In genomic region chr12:120254809-120255208, GRCh38 we compare ENCODE assay signal across 11 cellular contexts. TPM values are rescaled to one million over a fixed set of nuclear protein-coding genes. Genes with fewer than 3 reads are reported as not detected.
A peak's percentile ranks its signal among the peaks of the same experiment; 100 is the strongest.
DNase-seq lines count a peak whose midpoint lies in the region; ATAC-seq and TF ChIP-seq lines count a peak whose summit lies in the region.
"Had no signal": no experiment of that assay in that cellular context is flagged by ENCODE, and none has a peak within 500 bp of the region (broad histone marks: within the 10 kb centered on the region; RNA-seq: fewer than 3 reads in every experiment).

No MANE protein-coding gene starts in this region.

- H3K27ac ChIP-seq in esophagus muscularis mucosa (replicated peaks in 1 of 4) (peak overlapping the region; percentile 90 to 97 (median 93)), rectal smooth muscle tissue (ENCODE audit: low read depth, low read length) (peak overlapping the region; percentile 30)

- 76% methylated on average over 7 of the region's 7 CpGs for WGBS in esophagus muscularis mucosa

- TF ChIP-seq CTCF in GM06990 (IDR thresholded peaks at IDR 0.05; ENCODE audit: insufficient read depth, low read length, poor library complexity, severe bottlenecking) (peak; percentile 10), esophagus muscularis mucosa (IDR thresholded peaks at IDR 0.05) (peak in 1 of 3 experiments; percentile 7)

- no peaks in the 10 kb centered on the region for H3K9me3 ChIP-seq in T-helper 17 cell (ENCODE audit: control insufficient read depth, low read length, poor library complexity, severe bottlenecking)
- no peaks in the 10 kb centered on the region for H3K9me3 ChIP-seq in esophagus muscularis mucosa
- H3K9me3 ChIP-seq: MG63 had no signal

- peak overlapping the region; percentile 53 for H3K4me3 Mint-ChIP-seq in T-helper 17 cell

- H3K9ac ChIP-seq in rectal smooth muscle tissue (ENCODE audit: low read length) = no peak overlapping the region

- ATAC-seq in T-helper 17 cell = no peak
- ATAC-seq in SK-N-SH treated with all-trans-retinoic acid at 6 μM for 48 hours = no peak
- no peak for ATAC-seq in HG03045 (IDR thresholded peaks at IDR 0.05; ENCODE audit: unreplicated experiment)

- H3K27me3 Mint-ChIP-seq in T-helper 17 cell = no peaks in the 10 kb centered on the region

- peak overlapping the region; percentile 97 for H3K27ac Mint-ChIP-seq in T-helper 17 cell

- no peak for DNase-seq in GM06990 (ENCODE audit: extremely low read depth, insufficient read length)
- DNase-seq in T-helper 17 cell = no peak
- DNase-seq in esophagus muscularis mucosa (ENCODE audit: extremely low spot score) = no peak
- no peak for DNase-seq in HuH-7.5 (ENCODE audit: low spot score)
- no peak for DNase-seq in COLO668 (lab: John Stamatoyannopoulos, UW; ENCODE audit: unreplicated experiment)
- DNase-seq: kidney glomerular epithelial cell, MG63, T-helper 9 cell had no signal

- TF ChIP-seq POLR2A in esophagus muscularis mucosa (IDR thresholded peaks at IDR 0.05; ENCODE audit: low read depth) = no peak

- H3K4me1 Mint-ChIP-seq in T-helper 17 cell = peaks cover 74% of the 10 kb centered on the region

- peaks cover 99 to 100% (median 100%) of the 10 kb centered on the region in 4 donors for H3K4me1 ChIP-seq in esophagus muscularis mucosa
- H3K4me1 ChIP-seq in rectal smooth muscle tissue (ENCODE audit: control insufficient read depth, insufficient read depth, low read length) = peaks cover 28% of the 10 kb centered on the region

- H3K36me3 Mint-ChIP-seq in T-helper 17 cell (ENCODE audit: low read depth) = peaks cover 12% of the 10 kb centered on the region

- no peak for TF ChIP-seq EP300 in esophagus muscularis mucosa (IDR thresholded peaks at IDR 0.05)

- H3K27me3 ChIP-seq in GM06990 (replicated peaks; ENCODE audit: control insufficient read depth, insufficient read depth, low read length) (no peaks in the 10 kb centered on the region), esophagus muscularis mucosa (no peaks in the 10 kb centered on the region), rectal smooth muscle tissue (ENCODE audit: control insufficient read depth, insufficient read depth, low read length) (no peaks in the 10 kb centered on the region)
- H3K27me3 ChIP-seq: MG63 had no signal

- intact Hi-C loops in esophagus muscularis mucosa (cut with DNase I) = no loop called here

- no peak overlapping the region for H3K4me3 ChIP-seq in GM06990 (replicated peaks; ENCODE audit: low read depth, low read length)
- no peak overlapping the region for H3K4me3 ChIP-seq in esophagus muscularis mucosa
- no peak overlapping the region for H3K4me3 ChIP-seq in rectal smooth muscle tissue (ENCODE audit: low read length)
- H3K4me3 ChIP-seq: MG63 had no signal

- H3K36me3 ChIP-seq in GM06990 (ENCODE audit: control insufficient read depth, insufficient read depth, low read length) (no peaks in the 10 kb centered on the region), esophagus muscularis mucosa (peaks cover 0 to 12% (median 5%) of the 10 kb centered on the region in 4 donors), rectal smooth muscle tissue (ENCODE audit: control insufficient read depth, insufficient read depth, low read length) (no peaks in the 10 kb centered on the region)

TF ChIP-seq in SK-N-SH treated with all-trans-retinoic acid at 6 μM for 48 hours, 23 proteins besides CTCF, POLR2A, EP300 and RAD21:
- no peak for TF ChIP-seq ZNF565 (CRISPR knock-in tag; conservative IDR thresholded peaks at IDR 0.05; ENCODE audit: low read depth)
- TF ChIP-seq TOX (CRISPR knock-in tag; IDR thresholded peaks at IDR 0.05; ENCODE audit: borderline replicate concordance) = no peak
- TF ChIP-seq ZFP3 (CRISPR knock-in tag; IDR thresholded peaks at IDR 0.05) = no peak
- TF ChIP-seq BACH2 (CRISPR knock-in tag; IDR thresholded peaks at IDR 0.05; ENCODE audit: borderline replicate concordance) = no peak
- no peak for TF ChIP-seq SNAI2 (CRISPR knock-in tag; IDR thresholded peaks at IDR 0.05)
- no peak for TF ChIP-seq ESRRG (CRISPR knock-in tag; IDR thresholded peaks at IDR 0.05)
- TF ChIP-seq CREB5 (CRISPR knock-in tag; IDR thresholded peaks at IDR 0.05; ENCODE audit: low read depth) = no peak
- TF ChIP-seq ZNF8 (CRISPR knock-in tag; IDR thresholded peaks at IDR 0.05) = no peak
- TF ChIP-seq GLIS3 (CRISPR knock-in tag; IDR thresholded peaks at IDR 0.05) = no peak
- TF ChIP-seq PATZ1 (CRISPR knock-in tag; IDR thresholded peaks at IDR 0.05; ENCODE audit: borderline replicate concordance) = no peak
- TF ChIP-seq ZFP30 (CRISPR knock-in tag; IDR thresholded peaks at IDR 0.05) = no peak
- no peak for TF ChIP-seq RARB (CRISPR knock-in tag; IDR thresholded peaks at IDR 0.05)
- TF ChIP-seq TSHZ2 (CRISPR knock-in tag; IDR thresholded peaks at IDR 0.05) = no peak
- no peak for TF ChIP-seq CSRNP3 (CRISPR knock-in tag; IDR thresholded peaks at IDR 0.05)

RNA-seq across cellular contexts. Expression of gene PXN, which starts 10.7 kb away (rescaled TPM):
- total RNA-seq in T-helper 17 cell (100 to 1,000 TPM; 155 to 190 TPM), esophagus muscularis mucosa (10 to 100 TPM; 51.9 to 89.4 (median 71.9) TPM)

RNA-seq across cellular contexts. Expression of gene RNU4-2, which starts 36.9 kb away (rescaled TPM):
- total RNA-seq in T-helper 17 cell (over 10,000 TPM; 12,026 to 15,039 TPM), esophagus muscularis mucosa (under 1 TPM in 2 of 4 donors, not detected in 2; under 0.01 TPM)

RNA-seq across cellular contexts. Expression of gene RNU4-1, which starts 38.2 kb away (rescaled TPM):
- total RNA-seq in T-helper 17 cell = 1,000 to 10,000 TPM; 2,168 to 2,286 TPM
- under 1 TPM in 2 of 4 donors, not detected in 2; under 0.01 TPM for total RNA-seq in esophagus muscularis mucosa

RNA-seq across cellular contexts. Expression of gene SIRT4, which starts 47.3 kb away (rescaled TPM):
- total RNA-seq in T-helper 17 cell (1 to 10 TPM in 1 of 2 donors, under 1 TPM in 1; 0.45 to 1.4 TPM), esophagus muscularis mucosa (1 to 10 TPM in 3 of 4 donors, under 1 TPM in 1; 0.66 to 2.3 (median 2.1) TPM)

RNA-seq across cellular contexts. Expression of gene RPLP0, which starts 53.9 kb away (rescaled TPM):
- total RNA-seq in T-helper 17 cell (1,000 to 10,000 TPM; 2,187 to 2,381 TPM), esophagus muscularis mucosa (1,000 to 10,000 TPM; 2,092 to 2,985 (median 2,271) TPM)

Comparison
In these comparisons a context has a peak if more than half of its experiments do, and no peak if none do; other contexts are left out.
1. RNA of gene RNU4-2, which starts 36.9 kb away (total RNA-seq): 12,026 to 15,039 TPM in T-helper 17 cell; under 0.01 TPM in esophagus muscularis mucosa; every median in the first group is over 1,000 times any median in the second.
2. RNA of gene RNU4-1, which starts 38.2 kb away (total RNA-seq): 2,168 to 2,286 TPM in T-helper 17 cell; under 0.01 TPM in esophagus muscularis mucosa; every median in the first group is over 1,000 times any median in the second.